ENCODE assay signal across 26 cellular contexts in genomic region chr9:112472996-112473395, GRCh38.
"Had no signal": no experiment of that assay in that cellular context is flagged by ENCODE, and none has a peak within 500 bp of the region (broad histone marks: within the 10 kb centered on the region; RNA-seq: fewer than 3 reads in every experiment).

No MANE protein-coding gene starts in this region.

- ATAC-seq: left colon; left lung; lower lobe of right lung; naive thymus-derived CD8-positive, alpha-beta T cell; pancreas; right cardiac atrium; sciatic nerve; stimulated activated naive B cell treated with anti-CD40 and anti-IgM and Interleukin-4, amounts not matched to agents 10 μg/mL and 1 μg/mL and 100 μg/mL, for 72 hours; stimulated activated naive CD8-positive, alpha-beta T cell treated with anti-CD3 and anti-CD28 coated beads, Interleukin-15, Interleukin-2, amounts not matched to agents 100 U/mL and 50 U/mL, for 24 hours had no signal

- H3K27ac Mint-ChIP-seq: nephron; stimulated activated naive B cell treated with anti-CD40 and anti-IgM and Interleukin-4, amounts not matched to agents 10 μg/mL and 1 μg/mL and 100 μg/mL, for 72 hours; type B pancreatic cell had no signal

- H3K4me3 ChIP-seq: hepatocyte, left lung, lower lobe of right lung, pancreas, prostate gland, skin epidermis, tibial nerve, uterus had no signal

- H3K27ac ChIP-seq: hepatocyte, left lung, lower lobe of right lung, pancreas, prostate gland, skin epidermis, tibial nerve, uterus had no signal

- H3K4me3 Mint-ChIP-seq: naive thymus-derived CD8-positive, alpha-beta T cell; nephron; neural crest cell; stimulated activated naive B cell treated with anti-CD40 and anti-IgM and Interleukin-4, amounts not matched to agents 10 μg/mL and 1 μg/mL and 100 μg/mL, for 72 hours; type B pancreatic cell had no signal

- DNase-seq: left colon; left lung; lower lobe of right lung; mammary epithelial cell; mesenchymal stem cell; naive thymus-derived CD8-positive, alpha-beta T cell; nucleus accumbens; pancreas; posterior cingulate gyrus; retina; right cardiac atrium; stimulated activated CD4-positive, alpha-beta T cell treated with anti-CD3 and anti-CD28 coated beads, Interleukin-12 subunit alpha, Interleukin-12 subunit beta, amount 100 ng/mL, for 4 hours; stimulated activated CD4-positive, alpha-beta T cell treated with anti-CD3 and anti-CD28 coated beads, Interleukin-15, amount 100 ng/mL, for 24 hours; stimulated activated CD4-positive, alpha-beta T cell treated with anti-CD3 and anti-CD28 coated beads, Interleukin-2, amount 100 ng/mL, for 24 hours; stimulated activated CD4-positive, alpha-beta T cell treated with anti-CD3 and anti-CD28 coated beads, Interleukin-4, amount 100 ng/mL, for 1 hour; stimulated activated naive B cell treated with anti-CD40 and anti-IgM and Interleukin-4, amounts not matched to agents 10 μg/mL and 1 μg/mL and 100 μg/mL, for 72 hours; stimulated activated naive CD8-positive, alpha-beta T cell treated with anti-CD3 and anti-CD28 coated beads, Interleukin-15, Interleukin-2, amounts not matched to agents 100 U/mL and 50 U/mL, for 24 hours; uterus had no signal

- H3K36me3 ChIP-seq: pancreas, prostate gland, uterus had no signal

- H3K27me3 ChIP-seq: hepatocyte, left lung, pancreas, tibial nerve, uterus had no signal

- H3K27me3 Mint-ChIP-seq: naive thymus-derived CD8-positive, alpha-beta T cell; stimulated activated naive B cell treated with anti-CD40 and anti-IgM and Interleukin-4, amounts not matched to agents 10 μg/mL and 1 μg/mL and 100 μg/mL, for 72 hours; type B pancreatic cell had no signal

- H3K9me3 ChIP-seq: pancreas, prostate gland had no signal

- H3K4me1 ChIP-seq: left lung, lower lobe of right lung, pancreas, prostate gland, tibial nerve, uterus had no signal

- H3K4me1 Mint-ChIP-seq: naive thymus-derived CD8-positive, alpha-beta T cell; nephron; neural crest cell; stimulated activated naive B cell treated with anti-CD40 and anti-IgM and Interleukin-4, amounts not matched to agents 10 μg/mL and 1 μg/mL and 100 μg/mL, for 72 hours had no signal

- H3K9me3 Mint-ChIP-seq: type B pancreatic cell had no signal
